In the genomic region with DNA sequence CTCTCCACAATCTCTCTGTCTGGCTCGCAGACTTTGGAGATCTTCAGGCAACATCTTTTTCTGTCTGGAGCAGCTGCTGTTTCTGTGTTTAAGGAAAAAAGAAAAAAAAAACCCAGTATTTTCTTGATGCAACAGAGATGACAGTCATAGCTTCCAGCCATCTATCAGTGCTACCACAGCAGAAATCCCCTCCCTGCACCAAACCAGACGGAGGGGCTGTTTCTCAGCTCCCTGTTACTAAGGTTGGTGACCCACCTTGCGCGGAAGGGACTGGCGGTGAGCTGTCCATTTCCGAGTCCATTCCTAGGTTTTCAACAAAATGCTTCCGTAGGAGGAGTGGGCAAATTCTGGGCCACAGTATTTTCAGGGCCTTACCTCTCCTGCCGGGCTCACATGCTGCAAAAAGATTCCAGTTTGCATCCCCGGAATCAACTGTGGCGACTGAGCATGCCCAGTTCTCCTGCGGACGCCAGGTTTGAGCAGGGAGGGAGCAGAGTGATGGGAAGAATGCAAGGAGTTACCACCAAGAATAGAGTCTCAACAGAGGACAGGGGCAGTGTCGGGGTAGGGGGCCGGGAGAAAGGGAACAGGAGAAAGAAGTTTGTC, we compare ENCODE assay signal across 10 cellular contexts. TPM values are rescaled to one million over a fixed set of nuclear protein-coding genes. Genes with fewer than 3 reads are reported as not detected.
DNase-seq lines count a peak whose midpoint lies in the region; FAIRE-seq and TF ChIP-seq lines count a peak whose summit lies in the region.
"Had no signal": no experiment of that assay in that cellular context is flagged by ENCODE, and none has a peak within 500 bp of the region (broad histone marks: within the 10 kb centered on the region; RNA-seq: fewer than 3 reads in every experiment).

No MANE protein-coding gene starts in this region.

- no peak for FAIRE-seq in RCC 7860 (lab: Jason Lieb, UNC)

- no peaks in the 10 kb centered on the region for H3K9me3 Mint-ChIP-seq in HFFc6

- peak; percentile 91 for DNase-seq in G401 (ENCODE audit: low spot score)
- DNase-seq in NCI-H82 (lab: John Stamatoyannopoulos, UW): peak; percentile 65
- DNase-seq in SW480 (ENCODE audit: low spot score): no peak
- DNase-seq in HFFc6: no peak
- no peak for DNase-seq in RCC 7860 (ENCODE audit: low spot score)
- no peak for DNase-seq in central memory CD4-positive, alpha-beta T cell
- DNase-seq: naive B cell, NCI-H2107 had no signal

- no peak overlapping the region for H3K4me3 Mint-ChIP-seq in HFFc6
- H3K4me3 Mint-ChIP-seq: naive B cell had no signal

- no peak overlapping the region for H2AFZ ChIP-seq in neuron (ENCODE audit: low read depth, low read length)

- H3K27ac Mint-ChIP-seq in HFFc6: no peak overlapping the region

- H3K36me3 ChIP-seq in endocrine pancreas (ENCODE audit: control insufficient read depth, insufficient read depth, low read length): no peaks in the 10 kb centered on the region
- no peaks in the 10 kb centered on the region for H3K36me3 ChIP-seq in neuron (ENCODE audit: insufficient read depth, low read length)

- no peaks in the 10 kb centered on the region for H3K4me1 Mint-ChIP-seq in HFFc6 (ENCODE audit: low read depth)

- H3K27me3 ChIP-seq in endocrine pancreas (ENCODE audit: control insufficient read depth, insufficient read depth, low read length): no peaks in the 10 kb centered on the region
- H3K27me3 ChIP-seq in neuron (ENCODE audit: insufficient read depth, low read length): peaks cover 2% of the 10 kb centered on the region

- H3K9ac ChIP-seq in endocrine pancreas (ENCODE audit: control insufficient read depth, insufficient read depth, low read length): peak overlapping the region; percentile 85

- peaks cover 6% of the 10 kb centered on the region; the same call in 1 of the 2 replicates for H3K27me3 Mint-ChIP-seq in HFFc6 (ENCODE audit: insufficient read depth)

- H3K4me3 ChIP-seq in endocrine pancreas (ENCODE audit: control insufficient read depth, insufficient read depth, low read length) (peak overlapping the region; percentile 98), neuron (ENCODE audit: low read length) (peak overlapping the region; percentile 28)

- H3K4me1 ChIP-seq in endocrine pancreas (ENCODE audit: control insufficient read depth, insufficient read depth, low read length) (peaks cover 20% of the 10 kb centered on the region), neuron (ENCODE audit: insufficient read depth, low read length) (peaks cover 15% of the 10 kb centered on the region)

- H3K9me3 ChIP-seq in endocrine pancreas (ENCODE audit: control insufficient read depth, low read length): no peaks in the 10 kb centered on the region
- no peaks in the 10 kb centered on the region for H3K9me3 ChIP-seq in neuron (ENCODE audit: low read length)

- no peak for TF ChIP-seq CTCF in HFFc6 (IDR thresholded peaks at IDR 0.05)

- in situ Hi-C loops in G401 (cut with HindIII; ENCODE audit: low sequenced_read_pairs): no loop called here

- no peaks in the 10 kb centered on the region for H3K36me3 Mint-ChIP-seq in HFFc6 (ENCODE audit: low read depth)
- H3K36me3 Mint-ChIP-seq: naive B cell had no signal

RNA-seq across cellular contexts. Expression of gene SLC4A10, which starts 1.2 kb away (rescaled TPM):
- not detected in 2 replicates for total RNA-seq in G401 (2014; rRNA removed; shearing (Covaris generic))
- not detected for total RNA-seq in HFFc6 (2021; fragmentation: NEBNext Ultra II Directional; extraction: Animal tissue kit (Norgen Biotek cat#: 25700))

Comparison
In these comparisons a context has a peak if more than half of its experiments do, and no peak if none do; other contexts are left out.
1. DNase-seq: peak in G401 (single experiment) and NCI-H82 (single experiment); none in SW480 (single experiment), HFFc6 (single experiment), RCC 7860 (single experiment) and central memory CD4-positive, alpha-beta T cell (single experiment).